ENCODE assay signal across 9 cellular contexts in the genomic region with DNA sequence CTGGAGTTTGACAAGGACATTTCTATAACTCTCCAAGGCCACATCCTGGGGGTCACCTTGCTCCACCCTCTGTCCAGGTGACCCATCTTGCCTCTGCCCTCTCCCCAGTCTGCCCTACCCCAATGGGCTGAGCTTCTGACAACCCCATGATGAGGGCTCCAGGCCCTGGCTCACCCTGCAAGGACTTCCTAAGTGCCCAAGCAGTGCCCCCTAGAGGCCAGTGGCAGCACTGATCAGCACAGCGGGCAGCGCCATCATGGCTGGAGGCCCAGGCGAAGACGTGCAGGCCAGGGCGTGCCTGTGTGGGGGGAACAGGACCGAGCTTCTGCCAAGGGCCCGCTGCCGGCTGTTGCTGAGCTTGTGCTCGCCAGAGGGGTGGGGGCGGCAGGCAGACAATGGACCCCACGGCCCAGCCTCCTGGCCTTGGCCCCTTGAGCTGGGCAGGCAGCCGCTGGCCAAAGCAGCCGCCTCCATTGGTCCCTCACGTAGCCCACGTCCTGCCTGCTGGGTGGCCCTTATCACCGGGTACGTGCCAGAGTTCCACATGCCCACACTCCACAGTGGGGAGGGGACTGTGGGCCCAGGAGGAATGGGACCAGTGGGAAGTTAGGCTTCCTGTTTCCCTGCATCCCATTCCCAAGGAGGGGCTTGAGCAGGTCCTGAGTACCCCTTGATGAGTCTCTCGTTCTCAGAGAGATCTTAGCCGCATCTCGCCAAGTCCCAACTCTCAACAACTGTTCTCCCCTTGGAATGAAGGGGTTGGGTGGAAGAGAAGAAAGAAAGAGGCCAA.
DNase-seq lines count a peak whose midpoint lies in the region; ATAC-seq and TF ChIP-seq lines count a peak whose summit lies in the region.
"Had no signal": no experiment of that assay in that cellular context is flagged by ENCODE, and none has a peak within 500 bp of the region (broad histone marks: within the 10 kb centered on the region; RNA-seq: fewer than 3 reads in every experiment).

No MANE protein-coding gene starts in this region.

- TF ChIP-seq CTCF in GM20000 (IDR thresholded peaks at IDR 0.05; ENCODE audit: extremely low read depth, missing control alignments) (peak; percentile 59), WI38 (IDR thresholded peaks at IDR 0.05; ENCODE audit: low read depth, low read length) (peak; percentile 35), foreskin keratinocyte (conservative IDR thresholded peaks at IDR 0.05) (peak; percentile 89)

- H3K4me3 ChIP-seq in WI38 (ENCODE audit: low read depth, low read length) = no peak overlapping the region

- no peaks in the 10 kb centered on the region for H3K27me3 ChIP-seq in foreskin keratinocyte

- DNase-seq in GM20000 (ENCODE audit: low spot score) (no peak), foreskin keratinocyte (peak; percentile 59 to 77), NCI-H1105 treated with DMSO at 0.1 percent for 48 hours (lab: John Stamatoyannopoulos, UW) (no peak), hypothalamus (lab: John Stamatoyannopoulos, UW) (no peak), pons (ENCODE audit: low spot score) (no peak)
- peak; percentile 28 to 63 for DNase-seq in stimulated activated CD4-positive, alpha-beta T cell treated with anti-CD3 and anti-CD28 coated beads, Interleukin-2, amount 100 ng/mL, for 24 hours
- DNase-seq: OCI-M1 had no signal

- peak; percentile 26 for ATAC-seq in foreskin keratinocyte
- ATAC-seq in HG02973 (IDR thresholded peaks at IDR 0.05; ENCODE audit: unreplicated experiment) = no peak

- peak overlapping the region; percentile 60 for H3K27ac ChIP-seq in foreskin keratinocyte

- peaks cover 44% of the 10 kb centered on the region for H3K4me1 ChIP-seq in foreskin keratinocyte

Comparison
In these comparisons a context has a peak if more than half of its experiments do, and no peak if none do; other contexts are left out.
1. DNase-seq: peak in foreskin keratinocyte (2 of 2) and stimulated activated CD4-positive, alpha-beta T cell treated with anti-CD3 and anti-CD28 coated beads, Interleukin-2, amount 100 ng/mL, for 24 hours (2 of 2); none in GM20000 (single experiment), NCI-H1105 treated with DMSO at 0.1 percent for 48 hours (single experiment), hypothalamus (0 of 51) and pons (single experiment).
2. CTCF ChIP-seq: peak in every context shown above with its lines; median percentile 89 in foreskin keratinocyte; 59 in GM20000; 35 in WI38.